ENCODE assay signal across 8 cellular contexts in the genomic region with DNA sequence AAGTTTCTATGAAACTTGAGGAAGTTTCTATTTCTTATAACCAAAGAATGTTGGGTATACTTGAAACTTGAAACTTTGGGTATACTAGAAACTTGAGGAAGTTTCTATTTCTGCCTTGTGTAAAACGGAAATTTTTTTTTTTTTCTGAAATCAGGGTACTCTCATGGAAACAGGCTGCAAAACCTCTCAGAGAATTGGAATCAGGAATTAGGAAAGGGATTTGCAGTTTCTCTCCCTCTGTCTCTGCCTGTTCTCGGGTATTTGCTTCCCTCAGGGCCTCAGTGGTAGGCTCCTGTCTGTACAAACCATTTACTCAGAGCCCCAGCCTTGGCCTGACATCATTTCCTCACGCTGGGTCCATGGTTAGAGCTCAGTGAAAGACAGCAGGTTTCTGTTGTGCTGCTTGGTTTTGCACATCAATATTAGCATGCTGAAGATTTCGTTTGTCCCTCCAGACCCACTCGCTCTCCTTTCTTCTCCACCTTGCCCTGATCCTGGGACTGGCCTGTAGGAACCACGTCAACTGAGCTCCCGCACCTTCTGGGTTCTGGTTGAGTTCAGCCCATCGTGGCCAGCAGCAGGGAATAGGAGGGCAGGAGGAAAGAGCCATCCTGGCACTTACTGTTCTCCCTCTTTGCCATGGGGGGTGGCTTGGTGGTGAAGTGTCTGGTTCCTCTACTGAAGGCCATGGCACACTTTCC.
A peak's percentile ranks its signal among the peaks of the same experiment; 100 is the strongest.
DNase-seq lines count a peak whose midpoint lies in the region; ATAC-seq, FAIRE-seq and TF ChIP-seq lines count a peak whose summit lies in the region.

No MANE protein-coding gene starts in this region.

- H3K4me2 ChIP-seq in BLaER1 treated with 17β-estradiol and CSF1 and Interleukin-3, amounts not matched to agents 10 nM and 100 nM: peak overlapping the region; percentile 33 to 95 (median 79)
- H3K4me2 ChIP-seq in fibroblast of lung (ENCODE audit: extremely low read depth, insufficient read depth, low read length): peak overlapping the region; percentile 66

- peaks cover 0 to 13% (median 8%) of the 10 kb centered on the region in 11 experiments; a peak in 8 of 22 replicates for H3K9me3 ChIP-seq in BLaER1 treated with 17β-estradiol and CSF1 and Interleukin-3, amounts not matched to agents 10 nM and 100 nM (replicated peaks in 1 of 11)
- no peaks in the 10 kb centered on the region for H3K9me3 ChIP-seq in fibroblast of lung (ENCODE audit: control insufficient read depth, insufficient read depth, low read depth, low read length)
- no peaks in the 10 kb centered on the region for H3K9me3 ChIP-seq in small intestine (ENCODE audit: control insufficient read depth, low read depth)

- TF ChIP-seq CTCF in fibroblast of lung (conservative IDR thresholded peaks at IDR 0.05 in 1 of 2, IDR thresholded peaks at IDR 0.05 in 1 of 2; ENCODE audit: low read depth in 1 of 2, low read length in 2 of 2): no peak

- no peaks in the 10 kb centered on the region for H3K36me3 ChIP-seq in BLaER1 treated with 17β-estradiol and CSF1 and Interleukin-3, amounts not matched to agents 10 nM and 100 nM
- H3K36me3 ChIP-seq in fibroblast of lung (ENCODE audit: control insufficient read depth, insufficient read depth, low read length) (no peaks in the 10 kb centered on the region), small intestine (ENCODE audit: control insufficient read depth in 2 of 2, insufficient read depth in 2 of 2, low read length in 2 of 2) (no peaks in the 10 kb centered on the region)

- no peaks in the 10 kb centered on the region for H3K27me3 ChIP-seq in BLaER1 treated with 17β-estradiol and CSF1 and Interleukin-3, amounts not matched to agents 10 nM and 100 nM
- H3K27me3 ChIP-seq in fibroblast of lung (ENCODE audit: control insufficient read depth, insufficient read depth, low read length): no peaks in the 10 kb centered on the region
- no peaks in the 10 kb centered on the region for H3K27me3 ChIP-seq in small intestine (ENCODE audit: control insufficient read depth in 2 of 2, insufficient read depth in 2 of 2, low read length in 2 of 2)

- H3K9ac ChIP-seq in BLaER1 treated with 17β-estradiol and CSF1 and Interleukin-3, amounts not matched to agents 10 nM and 100 nM: peak overlapping the region in 10 of 11 experiments; percentile 21 to 69 (median 52); a peak in 17 of 22 replicates
- peak overlapping the region; percentile 13 for H3K9ac ChIP-seq in fibroblast of lung (ENCODE audit: insufficient read depth, low read length)

- H3K4me3 ChIP-seq in BLaER1 treated with 17β-estradiol and CSF1 and Interleukin-3, amounts not matched to agents 10 nM and 100 nM: peak overlapping the region in 2 of 10 experiments; percentile 1 to 23; a peak in 3 of 20 replicates
- H3K4me3 ChIP-seq in fibroblast of lung (replicated peaks in 1 of 4; ENCODE audit: control extremely low read depth in 1 of 4, insufficient read depth in 1 of 4, low read depth in 3 of 4, low read length in 4 of 4) (no peak overlapping the region), small intestine (ENCODE audit: low read depth in 1 of 2, low read length in 2 of 2) (no peak overlapping the region)

- 58 to 65% (median 62%) methylated on average over 8 of the region's 8 CpGs for WGBS in small intestine, 3 donors

- peak; percentile 23 to 26 for DNase-seq in activated CD4-positive, alpha-beta T cell treated with anti-CD3 and anti-CD28 coated beads, Interleukin-2, amount 50 U/mL, for 4 hours
- no peak for DNase-seq in fibroblast of lung (ENCODE audit: low read depth in 2 of 2)
- DNase-seq in small intestine: peak; percentile 39
- no peak for DNase-seq in NCI-H524 (lab: John Stamatoyannopoulos, UW)
- no peak for DNase-seq in epidermal melanocyte (ENCODE audit: insufficient read length, low spot score)

- peak overlapping the region; percentile 55 for H2AFZ ChIP-seq in fibroblast of lung (ENCODE audit: low read length)

- H4K20me1 ChIP-seq in BLaER1 treated with 17β-estradiol and CSF1 and Interleukin-3, amounts not matched to agents 10 nM and 100 nM: no peaks in the 10 kb centered on the region
- H4K20me1 ChIP-seq in fibroblast of lung (ENCODE audit: control insufficient read depth, extremely low read depth, insufficient read depth, low read length): no peaks in the 10 kb centered on the region

- ATAC-seq in GM19395 (IDR thresholded peaks at IDR 0.05; ENCODE audit: unreplicated experiment) (peak; percentile 83), HG03469 (IDR thresholded peaks at IDR 0.05; ENCODE audit: unreplicated experiment) (peak; percentile 39)

- H3K79me2 ChIP-seq in fibroblast of lung (ENCODE audit: control insufficient read depth, insufficient read depth, low read length): no peaks in the 10 kb centered on the region

- H3K27ac ChIP-seq in BLaER1 treated with 17β-estradiol and CSF1 and Interleukin-3, amounts not matched to agents 10 nM and 100 nM: peak overlapping the region; percentile 3 to 85 (median 59); a peak in 19 of 22 replicates
- H3K27ac ChIP-seq in fibroblast of lung (ENCODE audit: insufficient read depth, low read length) (peak overlapping the region; percentile 66), small intestine (ENCODE audit: low read depth in 1 of 2, low read length in 1 of 2) (peak overlapping the region; percentile 78 to 86)

- no peak for FAIRE-seq in small intestine (lab: Jason Lieb, UNC)

- H3K4me1 ChIP-seq in BLaER1 treated with 17β-estradiol and CSF1 and Interleukin-3, amounts not matched to agents 10 nM and 100 nM: peaks cover 49 to 90% (median 62%) of the 10 kb centered on the region in 10 experiments
- H3K4me1 ChIP-seq in fibroblast of lung (ENCODE audit: control insufficient read depth, extremely low read depth, insufficient read depth, low read length) (peaks cover 19% of the 10 kb centered on the region), small intestine (ENCODE audit: control insufficient read depth in 2 of 2, insufficient read depth in 1 of 2, low read depth in 1 of 2, low read length in 1 of 2) (peaks cover 2 to 15% of the 10 kb centered on the region in 2 donors)

Comparison
In these comparisons a context has a peak if more than half of its experiments do, and no peak if none do; other contexts are left out.
1. DNase-seq: peak in activated CD4-positive, alpha-beta T cell treated with anti-CD3 and anti-CD28 coated beads, Interleukin-2, amount 50 U/mL, for 4 hours (2 of 2) and small intestine (single experiment); none in fibroblast of lung (0 of 2), NCI-H524 (0 of 2) and epidermal melanocyte (single experiment).
2. Peak in every context shown above with its lines, with median percentiles within 50 percentile points of each other: H3K27ac ChIP-seq.